ENCODE assay signal across 12 cellular contexts in genomic region chr10:45433716-45434469, GRCh38. TPM values are rescaled to one million over a fixed set of nuclear protein-coding genes. Genes with fewer than 3 reads are reported as not detected.
A peak's percentile ranks its signal among the peaks of the same experiment; 100 is the strongest.
DNase-seq lines count a peak whose midpoint lies in the region; ATAC-seq and TF ChIP-seq lines count a peak whose summit lies in the region.
"Had no signal": no experiment of that assay in that cellular context is flagged by ENCODE, and none has a peak within 500 bp of the region (broad histone marks: within the 10 kb centered on the region; RNA-seq: fewer than 3 reads in every experiment).

No MANE protein-coding gene starts in this region.

- H3K36me3 ChIP-seq in prostate gland, result no peaks in the 10 kb centered on the region

- H3K4me3 ChIP-seq in GM12865 (ENCODE audit: low read depth, low read length) (no peak overlapping the region), prostate gland (no peak overlapping the region), coronary artery (no peak overlapping the region)

- no peaks in the 10 kb centered on the region for H3K9me3 Mint-ChIP-seq in activated T-helper 17 cell treated with anti-CD3 and anti-CD28 coated beads, Interleukin-2, amount 50 U/mL, for 72 hours

- H3K4me1 Mint-ChIP-seq in activated T-helper 17 cell treated with anti-CD3 and anti-CD28 coated beads, Interleukin-2, amount 50 U/mL, for 72 hours, result peaks cover 13% of the 10 kb centered on the region

- H3K27me3 Mint-ChIP-seq in activated T-helper 17 cell treated with anti-CD3 and anti-CD28 coated beads, Interleukin-2, amount 50 U/mL, for 72 hours, result no peaks in the 10 kb centered on the region

- no peaks in the 10 kb centered on the region for H3K36me3 Mint-ChIP-seq in activated T-helper 17 cell treated with anti-CD3 and anti-CD28 coated beads, Interleukin-2, amount 50 U/mL, for 72 hours (ENCODE audit: low read depth)

- 75% methylated on average over 8 of the region's 8 CpGs for WGBS in prostate gland

- DNase-seq in GM12865 (ENCODE audit: low read depth) (peak; percentile 82), prostate gland (ENCODE audit: low spot score) (no peak), coronary artery (ENCODE audit: low spot score) (no peak), DMS153 (lab: John Stamatoyannopoulos, UW) (no peak)
- DNase-seq in stimulated activated CD4-positive, alpha-beta T cell treated with anti-CD3 and anti-CD28 coated beads, Interleukin-4, amount 100 ng/mL, for 1 hour, result no peak
- DNase-seq: activated CD4-positive, alpha-beta T cell treated with anti-CD3 and anti-CD28 coated beads for 4 hours; DMS79; NCI-H82; stimulated activated naive CD4-positive, alpha-beta T cell treated with Interleukin-2 at 50 U/mL for 16 hours had no signal

- no peak for TF ChIP-seq CTCF in GM12865 (IDR thresholded peaks at IDR 0.05; ENCODE audit: insufficient read depth, low read depth, low read length, missing control alignments)
- TF ChIP-seq CTCF in prostate gland (IDR thresholded peaks at IDR 0.05), result no peak
- no peak for TF ChIP-seq CTCF in coronary artery (IDR thresholded peaks at IDR 0.05)

- no peaks in the 10 kb centered on the region for H3K4me1 ChIP-seq in prostate gland (replicated peaks)

- H3K9me3 ChIP-seq in prostate gland, result no peaks in the 10 kb centered on the region

- ATAC-seq in GM19452 (IDR thresholded peaks at IDR 0.05; ENCODE audit: unreplicated experiment) (peak; percentile 89), HG03039 (IDR thresholded peaks at IDR 0.05; ENCODE audit: unreplicated experiment) (peak; percentile 93)
- peak; percentile 55 for ATAC-seq in activated T-helper 17 cell treated with anti-CD3 and anti-CD28 coated beads, Interleukin-2, amount 50 U/mL, for 72 hours (replicated peaks)

- H3K27ac Mint-ChIP-seq in activated T-helper 17 cell treated with anti-CD3 and anti-CD28 coated beads, Interleukin-2, amount 50 U/mL, for 72 hours, result peak overlapping the region; percentile 93

- intact Hi-C loops in prostate gland (cut with DNase I), result no loop called here

- H3K27me3 ChIP-seq in prostate gland (replicated peaks; ENCODE audit: insufficient read depth), result no peaks in the 10 kb centered on the region

- H3K27ac ChIP-seq in prostate gland (no peak overlapping the region), coronary artery (no peak overlapping the region)

- H3K4me3 Mint-ChIP-seq in activated T-helper 17 cell treated with anti-CD3 and anti-CD28 coated beads, Interleukin-2, amount 50 U/mL, for 72 hours, result peak overlapping the region; percentile 72

- TF ChIP-seq POLR2A in prostate gland (IDR thresholded peaks at IDR 0.05), result no peak

RNA-seq across cellular contexts. Expression of gene ALOX5, which starts 59.9 kb away (rescaled TPM):
- 1 to 10 TPM; 4.0 to 7.9 TPM for total RNA-seq in activated T-helper 17 cell treated with anti-CD3 and anti-CD28 coated beads, Interleukin-2, amount 50 U/mL, for 72 hours
- 10 to 100 TPM; 21.2 to 35.0 TPM for total RNA-seq in prostate gland
